ENCODE assay signal across 7 cellular contexts in the genomic region with DNA sequence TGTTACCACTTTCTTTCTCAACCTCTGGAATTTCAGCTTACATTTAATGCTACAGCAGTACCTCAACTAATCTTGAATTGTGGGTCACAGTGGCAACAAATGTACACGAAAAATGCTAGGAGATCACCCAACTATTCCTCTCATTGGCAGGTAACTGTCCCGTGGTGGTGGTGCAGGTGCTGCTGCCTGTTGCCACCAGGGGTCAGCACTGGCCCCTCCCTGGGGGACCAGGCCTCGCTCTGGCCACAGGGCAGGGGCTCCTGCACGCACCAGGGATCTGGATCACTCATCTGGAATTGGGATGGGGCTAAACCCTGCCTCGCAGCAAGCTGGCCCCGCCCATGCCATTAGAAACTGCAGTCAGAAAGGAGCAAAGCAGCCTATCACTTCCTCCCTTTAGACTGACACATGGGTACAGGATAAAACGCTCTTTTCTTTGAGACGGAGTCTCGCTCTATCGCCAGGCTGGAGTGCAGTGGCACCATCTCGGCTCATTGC. TPM values are rescaled to one million over a fixed set of nuclear protein-coding genes. Genes with fewer than 3 reads are reported as not detected.
DNase-seq lines count a peak whose midpoint lies in the region; ATAC-seq and TF ChIP-seq lines count a peak whose summit lies in the region.

No MANE protein-coding gene starts in this region.

- H3K4me1 Mint-ChIP-seq in stimulated activated memory B cell treated with anti-CD40 and anti-IgM and Interleukin-4, amounts not matched to agents 10 μg/mL and 1 μg/mL and 100 μg/mL, for 72 hours, result peaks cover 44% of the 10 kb centered on the region

- H3K36me3 ChIP-seq in GM06990 (ENCODE audit: control insufficient read depth, insufficient read depth, low read length), result peaks cover 13% of the 10 kb centered on the region

- DNase-seq in GM06990 (ENCODE audit: extremely low read depth, insufficient read length) (peak; percentile 60), LHCN-M2 (ENCODE audit: low read depth) (peak; percentile 87), dedifferentiated amniotic fluid mesenchymal stem cell (ENCODE audit: extremely low spot score) (peak; percentile 75), lung microvascular endothelial cell (ENCODE audit: low read depth in 2 of 2) (peak; percentile 67 to 85), NCI-H187 treated with DMSO at 0.1 percent for 48 hours (lab: John Stamatoyannopoulos, UW) (no peak)
- DNase-seq in activated CD4-positive, CD25-positive, alpha-beta regulatory T cell treated with anti-CD3 and anti-CD28 coated beads, Interleukin-2, amount 50 U/mL, for 72 hours, result peak; percentile 65

- H3K36me3 Mint-ChIP-seq in stimulated activated memory B cell treated with anti-CD40 and anti-IgM and Interleukin-4, amounts not matched to agents 10 μg/mL and 1 μg/mL and 100 μg/mL, for 72 hours, result peaks cover 26% of the 10 kb centered on the region

- peak; percentile 96 for TF ChIP-seq CTCF in GM06990 (IDR thresholded peaks at IDR 0.05; ENCODE audit: insufficient read depth, low read length, poor library complexity, severe bottlenecking)

- H3K27ac Mint-ChIP-seq in stimulated activated memory B cell treated with anti-CD40 and anti-IgM and Interleukin-4, amounts not matched to agents 10 μg/mL and 1 μg/mL and 100 μg/mL, for 72 hours, result no peak overlapping the region

- H3K27me3 ChIP-seq in GM06990 (replicated peaks; ENCODE audit: control insufficient read depth, insufficient read depth, low read length), result no peaks in the 10 kb centered on the region

- no peak overlapping the region for H3K4me3 ChIP-seq in GM06990 (replicated peaks; ENCODE audit: low read depth, low read length)

- no peak overlapping the region for H3K4me3 Mint-ChIP-seq in stimulated activated memory B cell treated with anti-CD40 and anti-IgM and Interleukin-4, amounts not matched to agents 10 μg/mL and 1 μg/mL and 100 μg/mL, for 72 hours

- no peaks in the 10 kb centered on the region for H3K9me3 Mint-ChIP-seq in stimulated activated memory B cell treated with anti-CD40 and anti-IgM and Interleukin-4, amounts not matched to agents 10 μg/mL and 1 μg/mL and 100 μg/mL, for 72 hours

- no peaks in the 10 kb centered on the region for H3K27me3 Mint-ChIP-seq in stimulated activated memory B cell treated with anti-CD40 and anti-IgM and Interleukin-4, amounts not matched to agents 10 μg/mL and 1 μg/mL and 100 μg/mL, for 72 hours

- ATAC-seq in stimulated activated memory B cell treated with anti-CD40 and anti-IgM and Interleukin-4, amounts not matched to agents 10 μg/mL and 1 μg/mL and 100 μg/mL, for 72 hours, result peak; percentile 67

RNA-seq across cellular contexts. Expression of a gene that starts 6.9 kb away (rescaled TPM):
- total RNA-seq in LHCN-M2 (2014; rRNA removed) (34.0 and 36.4 TPM in 2 replicates), lung microvascular endothelial cell (18.7 and 20.6 TPM in 2 replicates)
- polyA plus RNA-seq in LHCN-M2 (2012), result 51.7 TPM

RNA-seq across cellular contexts. Expression of a gene that starts 18.8 kb away (rescaled TPM):
- not detected in 2 replicates for total RNA-seq in LHCN-M2 (2014; rRNA removed)
- polyA plus RNA-seq in LHCN-M2 (2012), result 0.10 TPM
- 0.22 and 0.60 TPM in 2 replicates for total RNA-seq in lung microvascular endothelial cell

RNA-seq across cellular contexts. Expression of a gene that starts 27.6 kb away (rescaled TPM):
- total RNA-seq in LHCN-M2 (2014; rRNA removed) (165 and 193 TPM in 2 replicates), lung microvascular endothelial cell (99.0 and 129 TPM in 2 replicates)
- polyA plus RNA-seq in LHCN-M2 (2012), result 530 TPM
